In the genomic region with DNA sequence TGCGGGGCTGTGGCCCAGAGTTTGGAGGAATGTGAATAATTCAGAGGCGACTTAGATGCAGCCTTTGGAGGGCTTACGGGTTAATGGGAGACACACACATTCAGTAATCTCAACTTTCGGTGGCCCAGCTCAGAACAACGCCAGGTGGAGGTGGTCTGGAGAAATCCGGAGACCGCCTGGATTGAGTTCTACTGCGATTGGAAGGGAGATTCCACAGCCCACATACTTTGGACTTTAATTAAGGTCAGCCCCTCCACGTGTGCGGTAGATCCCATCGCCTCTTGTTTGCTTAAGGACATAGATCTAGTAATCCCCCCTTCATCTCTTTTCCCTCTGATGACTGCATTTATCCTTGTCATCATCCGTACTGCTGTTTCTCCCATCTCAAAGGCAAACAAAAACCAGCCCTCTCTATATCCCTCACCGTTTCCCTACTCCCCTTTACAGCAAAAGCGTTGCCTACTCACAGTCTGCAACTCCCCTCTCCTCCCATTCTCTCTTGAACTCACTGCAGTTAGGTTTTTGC, we compare ENCODE assay signal across 8 cellular contexts. TPM values are rescaled to one million over a fixed set of nuclear protein-coding genes. Genes with fewer than 3 reads are reported as not detected.
DNase-seq lines count a peak whose midpoint lies in the region; ATAC-seq, FAIRE-seq and TF ChIP-seq lines count a peak whose summit lies in the region.

No MANE protein-coding gene starts in this region.

- peak overlapping the region; percentile 82 for H3K9ac ChIP-seq in H9 (ENCODE audit: extremely low read depth, insufficient read length, low read length)

- no peaks in the 10 kb centered on the region for H3K9me3 ChIP-seq in H9 (ENCODE audit: control insufficient read depth, low read depth, low read length)
- H3K9me3 ChIP-seq in gastroesophageal sphincter = no peaks in the 10 kb centered on the region

- peak overlapping the region; percentile 79 for H4K5ac ChIP-seq in H9 (ENCODE audit: insufficient read length, low read depth, low read length)

- H3K23me2 ChIP-seq in H9 (ENCODE audit: insufficient read length, low read depth, low read length, poor library complexity, severe bottlenecking) = peaks cover 4% of the 10 kb centered on the region

- H3K4me2 ChIP-seq in H9 (ENCODE audit: insufficient read depth, insufficient read length, low read length) = peak overlapping the region; percentile 83

- H3K4me1 ChIP-seq in H9 (ENCODE audit: insufficient read depth, low read length) = peaks cover 5% of the 10 kb centered on the region; the same call in 1 of the 2 replicates
- peaks cover 2 to 49% (median 27%) of the 10 kb centered on the region in 3 donors for H3K4me1 ChIP-seq in gastroesophageal sphincter

- no peak overlapping the region for H2BK5ac ChIP-seq in H9 (ENCODE audit: insufficient read length, low read length)

- no peak overlapping the region for H2BK120ac ChIP-seq in H9 (ENCODE audit: low read depth, low read length, poor library complexity, severe bottlenecking)

- H3K14ac ChIP-seq in H9 (ENCODE audit: insufficient read depth, low read length) = peak overlapping the region; percentile 61; the same call in 1 of the 2 replicates

- H3K4me3 ChIP-seq in gastroesophageal sphincter = peak overlapping the region; percentile 77 to 93

- TF ChIP-seq POLR2A in gastroesophageal sphincter (IDR thresholded peaks at IDR 0.05) = no peak

- peaks cover 0 to 24% of the 10 kb centered on the region in 2 donors for H3K36me3 ChIP-seq in gastroesophageal sphincter

- H2BK15ac ChIP-seq in H9 (ENCODE audit: low read depth, low read length) = no peak overlapping the region

- no peak overlapping the region for H3K23ac ChIP-seq in H9 (ENCODE audit: insufficient read length, low read depth, low read length)

- no peaks in the 10 kb centered on the region; the same call in 1 of the 2 replicates for H3K79me2 ChIP-seq in H9 (ENCODE audit: insufficient read depth, low read length)

- H3K27ac ChIP-seq in C4-2B (peak overlapping the region; percentile 85), H9 (ENCODE audit: insufficient read length, low read depth, low read length) (peak overlapping the region; percentile 81), gastroesophageal sphincter (peak overlapping the region; percentile 88 to 97 (median 92))

- ATAC-seq in T-cell (replicated peaks in 1 of 4) (no peak), gastroesophageal sphincter (peak; percentile 8), sciatic nerve (peak; percentile 17), HG02678 (IDR thresholded peaks at IDR 0.05; ENCODE audit: unreplicated experiment) (no peak), GM18519 (IDR thresholded peaks at IDR 0.05; ENCODE audit: low FRiP score, unreplicated experiment) (no peak)

- no peak overlapping the region for H2AK5ac ChIP-seq in H9 (ENCODE audit: insufficient read length, low read length)

- H4K8ac ChIP-seq in H9 (replicated peaks; ENCODE audit: insufficient read length, low read depth, low read length) = no peak overlapping the region

- no peak overlapping the region for H4K91ac ChIP-seq in H9 (ENCODE audit: insufficient read length, low read depth, low read length)

- peak overlapping the region; percentile 13 for H3K56ac ChIP-seq in H9 (ENCODE audit: insufficient read length, low read depth, low read length)

- no peak overlapping the region for H2BK12ac ChIP-seq in H9 (ENCODE audit: insufficient read length, low read depth, low read length)

- H3K4ac ChIP-seq in H9 (ENCODE audit: low read depth, low read length) = no peak overlapping the region; the same call in 1 of the 2 replicates

- H3K9me3 Mint-ChIP-seq in H9 = peaks cover 4 to 8% of the 10 kb centered on the region in 2 experiments; a peak in 4 of 5 replicates
- H3K9me3 Mint-ChIP-seq in T-cell = no peaks in the 10 kb centered on the region

- H4K20me1 ChIP-seq in H9 (ENCODE audit: control insufficient read depth, insufficient read depth, insufficient read length) = no peaks in the 10 kb centered on the region

- H3K27ac Mint-ChIP-seq in H9 (peak overlapping the region; percentile 98 to 100 (median 100)), T-cell (peak overlapping the region; percentile 98 to 99)

- POLR2A ChIA-PET in T-cell (lab: Charles Lee) = interaction anchor here (0.6 to 1.6 kb wide), 11 partner anchors 23 to 322 kb away, joined by 3 to 10 read pairs (median 4); a partner anchor contains a TSS

- H3K18ac ChIP-seq in H9 (ENCODE audit: insufficient read length, low read depth, low read length) = peak overlapping the region; percentile 45

- H3K27me3 ChIP-seq in H9 (ENCODE audit: insufficient read depth, low read length) = no peaks in the 10 kb centered on the region
- no peaks in the 10 kb centered on the region for H3K27me3 ChIP-seq in gastroesophageal sphincter

- peaks cover 5% of the 10 kb centered on the region for H3K79me1 ChIP-seq in H9 (ENCODE audit: insufficient read depth, low read depth, low read length, poor library complexity, severe bottlenecking)

- CTCF ChIA-PET in T-cell (lab: Charles Lee) = interaction anchor here in 1 of 2 donors (0.6 to 1.6 kb wide), 8 partner anchors 10 to 284 kb away, joined by 3 to 7 read pairs (median 4); a partner anchor contains a TSS

- H2BK20ac ChIP-seq in H9 (ENCODE audit: low read depth, low read length, poor library complexity, severe bottlenecking) = no peak overlapping the region

- H2AFZ ChIP-seq in H9 (ENCODE audit: low read length) = peak overlapping the region; percentile 24

- no peak for TF ChIP-seq CTCF in C4-2B (conservative IDR thresholded peaks at IDR 0.05)
- TF ChIP-seq CTCF in H9 (conservative IDR thresholded peaks at IDR 0.05) = no peak
- no peak for TF ChIP-seq CTCF in gastroesophageal sphincter (IDR thresholded peaks at IDR 0.05)

- WGBS in H9 (ENCODE audit: extremely low coverage, insufficient read length, low lambda C conversion rate) = no CpG with 5 or more reads among the region's 14 CpGs
- WGBS in gastroesophageal sphincter (ENCODE audit: low coverage in 1 of 2), 2 donors = 1 to 4% methylated on average over 6 to 12 of the region's 14 CpGs

- no peak overlapping the region for H3T11ph ChIP-seq in H9 (ENCODE audit: low read length)

- DNase-seq in H9 (no peak), T-cell (no peak), sciatic nerve (ENCODE audit: low spot score) (no peak), RCC 7860 (ENCODE audit: low spot score) (no peak)

- H3K27me3 Mint-ChIP-seq in H9 (ENCODE audit: low read depth) (no peaks in the 10 kb centered on the region), T-cell (no peaks in the 10 kb centered on the region)

- no peak for FAIRE-seq in RCC 7860 (lab: Jason Lieb, UNC)

- H3K36me3 Mint-ChIP-seq in H9 (ENCODE audit: insufficient read depth in 1 of 3, low read depth in 3 of 3) (peaks cover 10 to 22% (median 17%) of the 10 kb centered on the region in 3 experiments), T-cell (peaks cover 3% of the 10 kb centered on the region)

- no peak for TF ChIP-seq EP300 in gastroesophageal sphincter (IDR thresholded peaks at IDR 0.05)

- peak overlapping the region; percentile 100 for H3K4me3 Mint-ChIP-seq in H9
- peak overlapping the region; percentile 92 to 99 (median 98) for H3K4me3 Mint-ChIP-seq in T-cell

- H3K4me1 Mint-ChIP-seq in H9 = peaks cover 14 to 15% of the 10 kb centered on the region in 2 experiments
- H3K4me1 Mint-ChIP-seq in T-cell = peaks cover 29 to 31% (median 30%) of the 10 kb centered on the region in 3 donors

- intact Hi-C loops in sciatic nerve (cut with DNase I) = no loop called here

RNA-seq across cellular contexts. Expression of a gene that starts 0.7 kb away (rescaled TPM):
- total RNA-seq in H9 (2021) (50.7 and 52.6 TPM in 2 replicates), T-cell (100 to 1,000 TPM in 3 of 5 donors, 10 to 100 TPM in 2; 93.4 to 190 (median 105) TPM), gastroesophageal sphincter (10 to 100 TPM; 56.5 to 74.2 (median 70.0) TPM), sciatic nerve (83.1 TPM)

RNA-seq across cellular contexts. Expression of a gene that starts 32.6 kb away (rescaled TPM):
- 1.6 and 2.1 TPM in 2 replicates for total RNA-seq in H9 (2021)
- 1 to 10 TPM in 3 of 5 donors, under 1 TPM in 1, not detected in 1; 0.65 to 4.3 (median 2.3) TPM for total RNA-seq in T-cell
- 1 to 10 TPM in 1 of 4 donors, not detected in 3; 3.6 TPM for total RNA-seq in gastroesophageal sphincter
- total RNA-seq in sciatic nerve = 5.1 TPM

RNA-seq across cellular contexts. Expression of a gene that starts 32.7 kb away (rescaled TPM):
- total RNA-seq in H9 (2021) (5.6 and 8.3 TPM in 2 replicates), T-cell (10 to 100 TPM; 27.0 to 43.0 (median 32.0) TPM), gastroesophageal sphincter (1 to 10 TPM in 3 of 4 donors, under 1 TPM in 1; 0.74 to 7.6 (median 4.9) TPM), sciatic nerve (12.0 TPM)

RNA-seq across cellular contexts. Expression of a gene that starts 58.9 kb away (rescaled TPM):
- total RNA-seq in H9 (2021) = 457 and 470 TPM in 2 replicates
- 10 to 100 TPM; 28.1 to 46.5 (median 41.4) TPM for total RNA-seq in T-cell
- 1 to 10 TPM; 4.0 to 9.0 (median 7.4) TPM for total RNA-seq in gastroesophageal sphincter
- total RNA-seq in sciatic nerve = 126 TPM

Comparison
In these comparisons a context has a peak if more than half of its experiments do, and no peak if none do; other contexts are left out.
1. ATAC-seq: peak in gastroesophageal sphincter (single experiment) and sciatic nerve (single experiment); none in T-cell (0 of 4), HG02678 (single experiment) and GM18519 (single experiment).
2. Peak in every context shown above with its lines, with median percentiles within 50 percentile points of each other: H3K27ac ChIP-seq.